ENCODE assay signal across 12 cellular contexts in genomic region chr16:75761111-75761510, GRCh38. TPM values are rescaled to one million over a fixed set of nuclear protein-coding genes. Genes with fewer than 3 reads are reported as not detected.
DNase-seq lines count a peak whose midpoint lies in the region; ATAC-seq and TF ChIP-seq lines count a peak whose summit lies in the region.
"Had no signal": no experiment of that assay in that cellular context is flagged by ENCODE, and none has a peak within 500 bp of the region (broad histone marks: within the 10 kb centered on the region; RNA-seq: fewer than 3 reads in every experiment).

No MANE protein-coding gene starts in this region.

- H3K9me3 ChIP-seq in IMR-90 (ENCODE audit: control insufficient read depth, insufficient read depth, low read length) (no peaks in the 10 kb centered on the region), neuronal stem cell (replicated peaks in 1 of 2; ENCODE audit: control insufficient read depth in 2 of 2, insufficient read depth in 1 of 2, low read depth in 1 of 2, low read length in 2 of 2) (no peaks in the 10 kb centered on the region)

- BruUV-seq in IMR-90 (replicated peaks; lab: Mats Ljungman, UMichigan) = no TSS peak

- H3K79me1 ChIP-seq in IMR-90 (ENCODE audit: low read depth in 1 of 2, low read length in 2 of 2) (no peaks in the 10 kb centered on the region), mesendoderm (ENCODE audit: low read length) (no peaks in the 10 kb centered on the region), neuronal stem cell (ENCODE audit: low read depth, low read length) (no peaks in the 10 kb centered on the region)

- no peak overlapping the region for H2BK20ac ChIP-seq in IMR-90 (ENCODE audit: low read depth, low read length)

- H3K4ac ChIP-seq in IMR-90 (ENCODE audit: low read depth, low read length) (no peak overlapping the region), mesendoderm (ENCODE audit: low read depth, low read length) (no peak overlapping the region), neuronal stem cell (ENCODE audit: low read length) (no peak overlapping the region)

- H3K9ac ChIP-seq in IMR-90 (ENCODE audit: low read depth, low read length) = no peak overlapping the region
- no peak overlapping the region for H3K9ac ChIP-seq in mesendoderm (ENCODE audit: low read length)
- H3K9ac ChIP-seq in neuronal stem cell (ENCODE audit: low read depth, low read length, poor library complexity) = no peak overlapping the region

- H3K23ac ChIP-seq in IMR-90 (ENCODE audit: low read depth, low read length) (no peak overlapping the region), mesendoderm (ENCODE audit: low read length) (no peak overlapping the region), neuronal stem cell (ENCODE audit: low read depth, low read length, poor library complexity) (no peak overlapping the region)

- POLR2A ChIA-PET in IMR-90 (lab: Charles Lee; ENCODE audit: unreplicated experiment) = no interaction called here

- no peak overlapping the region for H2BK12ac ChIP-seq in neuronal stem cell (ENCODE audit: low read length)

- H3K4me1 ChIP-seq in IMR-90 (ENCODE audit: control insufficient read depth, insufficient read depth, low read length) (peaks cover 4% of the 10 kb centered on the region; the same call in 1 of the 2 replicates), mesendoderm (ENCODE audit: control insufficient read depth, low read depth, low read length) (no peaks in the 10 kb centered on the region), neuronal stem cell (ENCODE audit: control insufficient read depth in 2 of 2, insufficient read depth in 1 of 2, low read depth in 1 of 2, low read length in 2 of 2) (no peaks in the 10 kb centered on the region)

- H3K56ac ChIP-seq in IMR-90 (ENCODE audit: extremely low read depth, insufficient read depth, low read length) (no peak overlapping the region), mesendoderm (ENCODE audit: low read length) (no peak overlapping the region)

- in situ Hi-C loops in IMR-90 (cut with MboI; ENCODE audit: low sequenced_read_pairs) = loop anchor here (5.0 to 25.0 kb wide), 3 partner anchors 116 to 549 kb away; partner anchors contain the start of genes CTRB1, CTRB2, KARS1 and TERF2IP

- H3K27me3 ChIP-seq in IMR-90 (ENCODE audit: control insufficient read depth, insufficient read depth, low read length) (no peaks in the 10 kb centered on the region), mesendoderm (ENCODE audit: insufficient read depth, low read length, poor library complexity) (no peaks in the 10 kb centered on the region), neuronal stem cell (ENCODE audit: control insufficient read depth in 3 of 3, insufficient read depth in 3 of 3, low read depth in 1 of 3, low read length in 3 of 3) (no peaks in the 10 kb centered on the region)

- peaks cover 17% of the 10 kb centered on the region for H3K27me3 Mint-ChIP-seq in activated T-cell treated with anti-CD3 and anti-CD28 coated beads, Interleukin-2, amount 50 U/mL, for 72 hours (ENCODE audit: low read depth)

- H3K36me3 Mint-ChIP-seq in activated T-cell treated with anti-CD3 and anti-CD28 coated beads, Interleukin-2, amount 50 U/mL, for 72 hours (ENCODE audit: insufficient read depth in 2 of 2) = no peaks in the 10 kb centered on the region

- H3K14ac ChIP-seq in IMR-90 (replicated peaks; ENCODE audit: low read depth, low read length) (no peak overlapping the region), neuronal stem cell (ENCODE audit: low read length) (no peak overlapping the region)

- TF ChIP-seq CTCF in IMR-90 (conservative IDR thresholded peaks at IDR 0.05; ENCODE audit: low read depth, low read length) = no peak

- H4K5ac ChIP-seq in IMR-90 (ENCODE audit: low read depth, low read length) (no peak overlapping the region), mesendoderm (ENCODE audit: low read length) (no peak overlapping the region)

- H3K9me3 Mint-ChIP-seq in activated T-cell treated with anti-CD3 and anti-CD28 coated beads, Interleukin-2, amount 50 U/mL, for 72 hours = no peaks in the 10 kb centered on the region

- H2AFZ ChIP-seq in IMR-90 (replicated peaks; ENCODE audit: low read length, poor library complexity) (no peak overlapping the region), neuronal stem cell (ENCODE audit: low read length) (no peak overlapping the region)

- intact Hi-C loops in IMR-90 (cut with micrococcal nuclease) = no loop called here

- no peak overlapping the region for H3K4me3 ChIP-seq in IMR-90 (ENCODE audit: insufficient read depth, low read depth, low read length)
- no peak overlapping the region for H3K4me3 ChIP-seq in mesendoderm (ENCODE audit: low read length)
- H3K4me3 ChIP-seq in neuronal stem cell (ENCODE audit: low read length in 2 of 2) = no peak overlapping the region

- H2AK5ac ChIP-seq in IMR-90 (ENCODE audit: low read depth, low read length) (no peak overlapping the region), mesendoderm (ENCODE audit: low read length) (no peak overlapping the region), neuronal stem cell (ENCODE audit: low read depth, low read length) (no peak overlapping the region)

- no peak overlapping the region for H3K4me2 ChIP-seq in IMR-90 (ENCODE audit: low read depth, low read length)
- no peak overlapping the region for H3K4me2 ChIP-seq in mesendoderm (ENCODE audit: low read length)
- H3K4me2 ChIP-seq in neuronal stem cell (ENCODE audit: insufficient read depth, low read length, poor library complexity, severe bottlenecking) = no peak overlapping the region

- TF ChIP-seq POLR2A in IMR-90 (IDR thresholded peaks at IDR 0.05; ENCODE audit: low read depth, low read length) = no peak

- peak overlapping the region in 1 of 2 donors; percentile 1 for H3K4me3 Mint-ChIP-seq in activated T-cell treated with anti-CD3 and anti-CD28 coated beads, Interleukin-2, amount 50 U/mL, for 72 hours

- WGBS in IMR-90 (ENCODE audit: extremely low coverage in 2 of 2, insufficient read length in 1 of 2), 2 experiments = no CpG with 5 or more reads among the region's 7 CpGs
- WGBS in mesendoderm (ENCODE audit: extremely low coverage, insufficient coverage, low lambda C conversion rate) = no CpG with 5 or more reads among the region's 7 CpGs
- WGBS in neuronal stem cell (ENCODE audit: extremely low coverage in 2 of 2, insufficient read length in 2 of 2, insufficient replicate concordance in 1 of 2), 2 donors = no CpG with 5 or more reads among the region's 7 CpGs

- H2BK5ac ChIP-seq in IMR-90 (ENCODE audit: low read depth, low read length, poor library complexity, severe bottlenecking) = no peak overlapping the region
- no peak overlapping the region for H2BK5ac ChIP-seq in mesendoderm (ENCODE audit: low read length)
- H2BK5ac ChIP-seq in neuronal stem cell (ENCODE audit: low read length) = no peak overlapping the region

- peaks cover 14% of the 10 kb centered on the region for H3K4me1 Mint-ChIP-seq in activated T-cell treated with anti-CD3 and anti-CD28 coated beads, Interleukin-2, amount 50 U/mL, for 72 hours (ENCODE audit: low read depth)

- no peaks in the 10 kb centered on the region for H4K20me1 ChIP-seq in IMR-90 (ENCODE audit: insufficient read depth, low read length)

- dilution Hi-C loops in IMR-90 (cut with HindIII; ENCODE audit: low sequenced_read_pairs, unreplicated experiment) = no loop called here

- no peak overlapping the region for H4K8ac ChIP-seq in IMR-90 (ENCODE audit: low read depth in 2 of 2, low read length in 2 of 2)
- H4K8ac ChIP-seq in mesendoderm (ENCODE audit: low read depth, low read length) = no peak overlapping the region
- H4K8ac ChIP-seq in neuronal stem cell (ENCODE audit: low read depth, low read length) = no peak overlapping the region

- peak in 1 of 2 donors; percentile 2 for ATAC-seq in activated T-cell treated with anti-CD3 and anti-CD28 coated beads, Interleukin-2, amount 50 U/mL, for 72 hours (replicated peaks in 1 of 2)
- ATAC-seq in IMR-90 (ENCODE audit: low read depth) = no peak

- DNase-seq in activated T-cell treated with anti-CD3 and anti-CD28 coated beads, Interleukin-2, amount 50 U/mL, for 72 hours = no peak
- no peak for DNase-seq in activated T-cell treated with anti-CD3 and anti-CD28 coated beads, Interleukin-2, amount 50 U/mL, for 48 hours
- DNase-seq in H4 (ENCODE audit: low spot score) (peak; percentile 19), IMR-90 (peak; percentile 11), mesendoderm (peak; percentile 14), neuronal stem cell (ENCODE audit: low spot score) (no peak), DMS114 treated with DMSO at 0.1 percent for 48 hours (lab: John Stamatoyannopoulos, UW; ENCODE audit: unreplicated experiment) (no peak), NCI-H82 (lab: John Stamatoyannopoulos, UW) (no peak)
- DNase-seq: activated T-cell treated with anti-CD3 and anti-CD28 coated beads for 4 hours; effector memory CD4-positive, alpha-beta T cell had no signal

- H3K27ac ChIP-seq in IMR-90 (ENCODE audit: insufficient read depth, low read length) (no peak overlapping the region), mesendoderm (ENCODE audit: low read depth, low read length) (no peak overlapping the region), neuronal stem cell (replicated peaks; ENCODE audit: low read length) (no peak overlapping the region)

- H4K91ac ChIP-seq in IMR-90 (ENCODE audit: insufficient read depth, low read depth, low read length) (no peak overlapping the region), neuronal stem cell (ENCODE audit: low read depth, low read length, poor library complexity) (no peak overlapping the region)

- no peak overlapping the region for H2AK9ac ChIP-seq in IMR-90 (replicated peaks; ENCODE audit: low read depth, low read length, poor library complexity)

- H2BK15ac ChIP-seq in IMR-90 (ENCODE audit: low read depth, low read length) (no peak overlapping the region), mesendoderm (replicated peaks; ENCODE audit: low read depth) (no peak overlapping the region), neuronal stem cell (ENCODE audit: low read length) (no peak overlapping the region)

- H3K9me1 ChIP-seq in IMR-90 (ENCODE audit: insufficient read depth, low read length) = no peaks in the 10 kb centered on the region

- H3K27ac Mint-ChIP-seq in activated T-cell treated with anti-CD3 and anti-CD28 coated beads, Interleukin-2, amount 50 U/mL, for 72 hours = peak overlapping the region; percentile 29

- TF ChIP-seq RAD21 in IMR-90 (IDR thresholded peaks at IDR 0.05; ENCODE audit: low read length) = no peak

- H3K36me3 ChIP-seq in IMR-90 (ENCODE audit: control insufficient read depth, insufficient read depth, low read length) = no peaks in the 10 kb centered on the region
- H3K36me3 ChIP-seq in mesendoderm (ENCODE audit: control insufficient read depth, insufficient read depth, low read length) = no peaks in the 10 kb centered on the region
- H3K36me3 ChIP-seq in neuronal stem cell (replicated peaks in 1 of 2; ENCODE audit: control insufficient read depth in 2 of 2, insufficient read depth in 2 of 2, low read length in 2 of 2) = no peaks in the 10 kb centered on the region

- H3K79me2 ChIP-seq in mesendoderm (ENCODE audit: control insufficient read depth, insufficient read depth, low read length) = no peaks in the 10 kb centered on the region

- H2BK120ac ChIP-seq in IMR-90 (ENCODE audit: low read depth, low read length) (no peak overlapping the region), mesendoderm (ENCODE audit: low read depth, low read length) (no peak overlapping the region), neuronal stem cell (ENCODE audit: low read depth, low read length) (no peak overlapping the region)

- no peak overlapping the region for H3K18ac ChIP-seq in IMR-90 (ENCODE audit: low read depth, low read length)
- no peak overlapping the region for H3K18ac ChIP-seq in mesendoderm (ENCODE audit: low read length)
- no peak overlapping the region for H3K18ac ChIP-seq in neuronal stem cell (ENCODE audit: low read length)

- CTCF ChIA-PET in IMR-90 (lab: Yijun Ruan, JAX) = no interaction called here

RNA-seq across cellular contexts. Expression of gene CPHXL, which starts 34.8 kb away (rescaled TPM):
- total RNA-seq in activated T-cell treated with anti-CD3 and anti-CD28 coated beads, Interleukin-2, amount 50 U/mL, for 72 hours = not detected
- total RNA-seq in H4 (2014; rRNA removed; shearing (Covaris generic)) = not detected in 2 replicates
- total RNA-seq in IMR-90 (2012; rRNA removed) = not detected in 2 replicates
- not detected in 2 replicates for polyA plus RNA-seq in IMR-90 (2012; rRNA removed)
- polyA plus RNA-seq in IMR-90 (2012; cell fraction: cytosol; rRNA removed) = not detected in 2 replicates
- polyA plus RNA-seq in IMR-90 (2012; cell fraction: nucleus; rRNA removed; ENCODE audit: low replicate concordance) = not detected in 2 replicates
- not detected for polyA plus RNA-seq in mesendoderm (2013, experiment 1 of 2)
- not detected for polyA plus RNA-seq in mesendoderm (2013, experiment 2 of 2)
- polyA plus RNA-seq in neuronal stem cell (2013, experiment 1 of 2) = not detected
- polyA plus RNA-seq in neuronal stem cell (2013, experiment 2 of 2) = not detected
- total RNA-seq: renal cortical epithelial cell had no signal
- polyA plus RNA-seq: keratinocyte had no signal

RNA-seq across cellular contexts. Expression of gene DUXB, which starts 59.9 kb away (rescaled TPM):
- not detected for total RNA-seq in activated T-cell treated with anti-CD3 and anti-CD28 coated beads, Interleukin-2, amount 50 U/mL, for 72 hours
- not detected in 2 replicates for total RNA-seq in H4 (2014; rRNA removed; shearing (Covaris generic))
- not detected in 2 replicates for total RNA-seq in IMR-90 (2012; rRNA removed)
- polyA plus RNA-seq in IMR-90 (2012; rRNA removed) = not detected in 2 replicates
- not detected in 2 replicates for polyA plus RNA-seq in IMR-90 (2012; cell fraction: cytosol; rRNA removed)
- polyA plus RNA-seq in IMR-90 (2012; cell fraction: nucleus; rRNA removed; ENCODE audit: low replicate concordance) = not detected in 2 replicates
- 0.03 TPM for polyA plus RNA-seq in mesendoderm (2013, experiment 1 of 2)
- not detected for polyA plus RNA-seq in mesendoderm (2013, experiment 2 of 2)
- not detected for polyA plus RNA-seq in neuronal stem cell (2013, experiment 1 of 2)
- not detected for polyA plus RNA-seq in neuronal stem cell (2013, experiment 2 of 2)
- total RNA-seq: renal cortical epithelial cell had no signal
- polyA plus RNA-seq: keratinocyte had no signal

Comparison
In these comparisons a context has a peak if more than half of its experiments do, and no peak if none do; other contexts are left out.
1. DNase-seq: peak in H4 (single experiment), IMR-90 (single experiment) and mesendoderm (single experiment); none in activated T-cell treated with anti-CD3 and anti-CD28 coated beads, Interleukin-2, amount 50 U/mL, for 72 hours (0 of 2), activated T-cell treated with anti-CD3 and anti-CD28 coated beads, Interleukin-2, amount 50 U/mL, for 48 hours (0 of 2), neuronal stem cell (single experiment), DMS114 treated with DMSO at 0.1 percent for 48 hours (single experiment) and NCI-H82 (single experiment).